In the genomic region with DNA sequence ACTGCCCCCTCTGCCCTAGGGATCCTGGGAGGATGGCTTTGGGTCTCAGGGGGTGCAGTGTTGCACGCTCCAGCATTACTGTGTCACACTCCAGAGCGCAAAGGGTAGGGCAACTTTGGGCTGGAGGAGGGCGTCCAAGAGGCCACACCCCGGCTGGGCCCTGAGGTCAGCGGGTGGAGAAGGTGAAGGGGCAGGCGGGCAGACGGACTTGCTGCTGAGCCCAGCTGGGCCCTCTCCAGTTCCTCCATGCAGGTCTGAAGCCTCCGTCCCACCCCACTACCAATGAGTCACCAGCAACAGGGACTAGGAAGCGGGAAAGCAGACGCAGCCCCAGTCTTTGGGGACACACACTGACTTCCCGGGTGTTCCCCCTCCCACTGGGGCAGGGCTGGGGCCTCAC, we compare ENCODE assay signal across 15 cellular contexts.
A peak's percentile ranks its signal among the peaks of the same experiment; 100 is the strongest.
DNase-seq lines count a peak whose midpoint lies in the region; ATAC-seq and TF ChIP-seq lines count a peak whose summit lies in the region.
"Had no signal": no experiment of that assay in that cellular context is flagged by ENCODE, and none has a peak within 500 bp of the region (broad histone marks: within the 10 kb centered on the region; RNA-seq: fewer than 3 reads in every experiment).

No MANE protein-coding gene starts in this region.

- no peak for TF ChIP-seq CTCF in gastrocnemius medialis (IDR thresholded peaks at IDR 0.05 in 4 of 5, conservative IDR thresholded peaks at IDR 0.05 in 1 of 5)

- no peak overlapping the region for H2BK5ac ChIP-seq in mesenchymal stem cell (ENCODE audit: low read depth, low read length, poor library complexity, severe bottlenecking)

- DNase-seq in Daoy (ENCODE audit: low read depth) (peak; percentile 62), mesenchymal stem cell (peak; percentile 37), gastrocnemius medialis (no peak), NCI-H82 treated with DMSO at 0.1 percent for 48 hours (lab: John Stamatoyannopoulos, UW; ENCODE audit: unreplicated experiment) (no peak), RPMI8226 (no peak), superior temporal gyrus (ENCODE audit: extremely low spot score) (no peak)
- DNase-seq: activated CD4-positive, alpha-beta memory T cell treated with anti-CD3 and anti-CD28 coated beads for 36 hours; activated gamma-delta T cell treated with Interleukin-2 at 50 U/mL for 16 hours; activated T-cell treated with anti-CD3 and anti-CD28 coated beads for 4 hours; adrenal gland; effector CD4-positive, alpha-beta T cell; NCI-H526 treated with DMSO at 0.1 percent for 48 hours had no signal

- H3K36me3 ChIP-seq in duodenal mucosa (ENCODE audit: control insufficient read depth in 1 of 2, insufficient read depth in 2 of 2, low read length in 2 of 2): peaks cover 0 to 4% of the 10 kb centered on the region in 2 donors
- H3K36me3 ChIP-seq in mesenchymal stem cell (ENCODE audit: control insufficient read depth in 1 of 2, insufficient read depth in 2 of 2, low read depth in 1 of 2, low read length in 2 of 2): no peaks in the 10 kb centered on the region
- H3K36me3 ChIP-seq in gastrocnemius medialis: no peaks in the 10 kb centered on the region
- H3K36me3 ChIP-seq: adrenal gland, thoracic aorta had no signal

- H3K4me2 ChIP-seq in mesenchymal stem cell (ENCODE audit: low read length, poor library complexity, severe bottlenecking): no peak overlapping the region

- peak overlapping the region in 1 of 2 experiments; percentile 5 for H3K14ac ChIP-seq in mesenchymal stem cell (ENCODE audit: low read length in 2 of 2)

- no peak overlapping the region for H3K23ac ChIP-seq in mesenchymal stem cell (ENCODE audit: low read length in 2 of 2)

- H3K27ac ChIP-seq in duodenal mucosa (ENCODE audit: low read depth, low read length) (peak overlapping the region; percentile 10), mesenchymal stem cell (ENCODE audit: low read length, poor library complexity, severe bottlenecking) (no peak overlapping the region), gastrocnemius medialis (peak overlapping the region; percentile 65 to 81 (median 72))
- H3K27ac ChIP-seq: thoracic aorta had no signal

- H3K18ac ChIP-seq in mesenchymal stem cell (ENCODE audit: low read depth in 1 of 2, low read length in 2 of 2): peak overlapping the region in 1 of 2 experiments; percentile 37

- H2AK5ac ChIP-seq in mesenchymal stem cell (ENCODE audit: low read length, severe bottlenecking): no peak overlapping the region

- peak overlapping the region in 1 of 2 experiments; percentile 79 for H2BK12ac ChIP-seq in mesenchymal stem cell (ENCODE audit: low read length in 2 of 2)

- H4K91ac ChIP-seq in mesenchymal stem cell (ENCODE audit: low read length): peak overlapping the region; percentile 1

- peaks cover 66 to 67% of the 10 kb centered on the region in 2 donors for H3K4me1 ChIP-seq in duodenal mucosa (ENCODE audit: control insufficient read depth in 1 of 2, insufficient read depth in 2 of 2, low read length in 2 of 2)
- peaks cover 26% of the 10 kb centered on the region for H3K4me1 ChIP-seq in mesenchymal stem cell (ENCODE audit: control insufficient read depth, insufficient read depth, low read depth, low read length)
- H3K4me1 ChIP-seq in gastrocnemius medialis: peaks cover 82 to 89% of the 10 kb centered on the region in 2 donors

- intact Hi-C loops in gastrocnemius medialis (cut with DNase I; ENCODE audit: low total_unique reads): loop anchor here (5.0 kb wide), 1 partner anchor 168 kb away; no protein-coding TSS in a partner anchor

- no peaks in the 10 kb centered on the region for H3K79me1 ChIP-seq in mesenchymal stem cell (replicated peaks; ENCODE audit: low read length, poor library complexity, severe bottlenecking)

- ATAC-seq in gastrocnemius medialis (no peak), GM19023 (IDR thresholded peaks at IDR 0.05; ENCODE audit: unreplicated experiment) (no peak)

- H3K9ac ChIP-seq in duodenal mucosa (ENCODE audit: low read depth in 1 of 2, low read length in 2 of 2) (no peak overlapping the region), mesenchymal stem cell (ENCODE audit: low read length) (no peak overlapping the region)

- H3K27me3 ChIP-seq in duodenal mucosa (ENCODE audit: control insufficient read depth in 1 of 2, insufficient read depth in 2 of 2, low read length in 2 of 2): no peaks in the 10 kb centered on the region
- peaks cover 0 to 72% of the 10 kb centered on the region in 2 experiments for H3K27me3 ChIP-seq in mesenchymal stem cell (ENCODE audit: control insufficient read depth in 1 of 2, insufficient read depth in 1 of 2, low read length in 2 of 2)
- no peaks in the 10 kb centered on the region for H3K27me3 ChIP-seq in gastrocnemius medialis
- H3K27me3 ChIP-seq: adrenal gland had no signal

- H3K4me3 ChIP-seq in duodenal mucosa (ENCODE audit: low read depth in 1 of 2, low read length in 2 of 2): no peak overlapping the region
- H3K4me3 ChIP-seq in mesenchymal stem cell (ENCODE audit: insufficient read depth in 1 of 2, low read depth in 1 of 2, low read length in 2 of 2): no peak overlapping the region
- H3K4me3 ChIP-seq in gastrocnemius medialis: no peak overlapping the region
- H3K4me3 ChIP-seq: adrenal gland, thoracic aorta had no signal

- in situ Hi-C loops in gastrocnemius medialis (cut with MboI; ENCODE audit: low sequenced_read_pairs in 4 of 4): loop anchor here in 3 of 4 donors (10.0 to 25.0 kb wide), 2 partner anchors 107 to 114 kb away; partner anchors contain the start of gene CASZ1 (in 3 of the 3)

- no peak overlapping the region for H2AFZ ChIP-seq in mesenchymal stem cell (ENCODE audit: low read depth, low read length)

- H3K9me3 ChIP-seq in duodenal mucosa (ENCODE audit: control insufficient read depth in 1 of 2, low read length in 2 of 2) (no peaks in the 10 kb centered on the region), mesenchymal stem cell (ENCODE audit: control insufficient read depth, low read length) (no peaks in the 10 kb centered on the region), gastrocnemius medialis (no peaks in the 10 kb centered on the region)
- H3K9me3 ChIP-seq: adrenal gland, thoracic aorta had no signal

- no peak overlapping the region for H2BK120ac ChIP-seq in mesenchymal stem cell (ENCODE audit: low read depth, low read length)

- H4K8ac ChIP-seq in mesenchymal stem cell (ENCODE audit: low read length): no peak overlapping the region

- no peak overlapping the region for H3K4ac ChIP-seq in mesenchymal stem cell (ENCODE audit: low read depth in 1 of 2, low read length in 2 of 2)

- WGBS in mesenchymal stem cell: 67% methylated on average over 7 of the region's 11 CpGs

- no peak for TF ChIP-seq POLR2A in gastrocnemius medialis (IDR thresholded peaks at IDR 0.05)

- peak overlapping the region; percentile 8 for H2BK15ac ChIP-seq in mesenchymal stem cell (ENCODE audit: low read depth, poor library complexity, severe bottlenecking)

Comparison
In these comparisons a context has a peak if more than half of its experiments do, and no peak if none do; other contexts are left out.
1. DNase-seq: peak in Daoy (single experiment) and mesenchymal stem cell (single experiment); none in gastrocnemius medialis (0 of 2), NCI-H82 treated with DMSO at 0.1 percent for 48 hours (single experiment), RPMI8226 (single experiment) and superior temporal gyrus (single experiment).